Comparison of ENCODE assay signal across 8 cellular contexts in the genomic region with DNA sequence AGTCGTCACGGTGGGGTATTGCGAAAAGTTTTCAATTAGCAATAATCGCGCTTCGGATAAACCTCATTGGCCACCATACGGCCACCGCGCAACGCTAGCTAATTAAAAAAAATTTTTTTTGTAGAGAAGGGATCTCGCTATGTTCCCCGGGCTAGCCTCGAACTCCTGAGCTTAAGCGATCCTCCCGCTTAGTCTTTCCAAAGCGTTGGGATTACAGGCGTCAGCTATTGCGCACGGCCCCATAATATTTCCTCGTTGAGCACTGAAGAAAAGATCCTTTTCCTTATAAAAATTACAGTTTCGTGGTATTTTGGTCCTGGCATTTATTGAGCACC. TPM values are rescaled to one million over a fixed set of nuclear protein-coding genes. Genes with fewer than 3 reads are reported as not detected.
A peak's percentile ranks its signal among the peaks of the same experiment; 100 is the strongest.
DNase-seq lines count a peak whose midpoint lies in the region; ATAC-seq, FAIRE-seq and TF ChIP-seq lines count a peak whose summit lies in the region.

No MANE protein-coding gene starts in this region.

- peaks cover 32% of the 10 kb centered on the region for H3K4me1 Mint-ChIP-seq in activated B cell treated with CpG ODN at 0.5 μM for 24 hours

- TF ChIP-seq EP300 in A549 (IDR thresholded peaks at IDR 0.05): no peak
- TF ChIP-seq EP300 in stomach (IDR thresholded peaks at IDR 0.05): no peak

- peak overlapping the region; percentile 65 for H3K4me2 ChIP-seq in A549

- TF ChIP-seq RAD21 in A549 (conservative IDR thresholded peaks at IDR 0.05 in 1 of 2, IDR thresholded peaks at IDR 0.05 in 1 of 2): no peak

- peak overlapping the region; percentile 89 for H3K27ac Mint-ChIP-seq in activated B cell treated with CpG ODN at 0.5 μM for 24 hours

- ATAC-seq in A549: peak in 1 of 2 experiments; percentile 7; a peak in 3 of 6 replicates
- ATAC-seq in activated B cell treated with CpG ODN at 0.5 μM for 24 hours (ENCODE audit: low read depth): no peak
- no peak for ATAC-seq in HG02678 (IDR thresholded peaks at IDR 0.05; ENCODE audit: unreplicated experiment)

- no peak for FAIRE-seq in A549 (lab: Jason Lieb, UNC)

- H3K36me3 Mint-ChIP-seq in activated B cell treated with CpG ODN at 0.5 μM for 24 hours (ENCODE audit: low read depth): peaks cover 20% of the 10 kb centered on the region

- TF ChIP-seq CTCF in A549 (IDR thresholded peaks at IDR 0.05) (no peak; the same call in 1 of the 3 replicates), GM12864 (IDR thresholded peaks at IDR 0.05; ENCODE audit: low read depth, low read length, missing control alignments) (no peak), activated B cell treated with CpG ODN at 0.5 μM for 24 hours (IDR thresholded peaks at IDR 0.05) (no peak), stomach (IDR thresholded peaks at IDR 0.05) (peak in 1 of 7 experiments; percentile 54)

- H3K4me3 ChIP-seq in A549 (peak overlapping the region; percentile 95), GM12864 (ENCODE audit: low read depth, low read length) (peak overlapping the region; percentile 59), iPS-15b (ENCODE audit: low read depth, low read length) (peak overlapping the region; percentile 75), stomach (peak overlapping the region; percentile 58 to 91 (median 75))

- CTCF ChIA-PET in A549 (lab: Yijun Ruan, JAX): interaction anchor here (0.7 to 6.2 kb wide), 11 partner anchors 10 to 74 kb away, joined by 3 to 93 read pairs (median 6); no protein-coding TSS in a partner anchor
- CTCF ChIA-PET in activated B cell treated with CpG ODN at 0.5 μM for 24 hours (lab: Charles Lee): interaction anchor here (1.4 to 2.9 kb wide), 4 partner anchors 11 to 74 kb away, joined by 4 to 18 read pairs (median 10); a partner anchor contains a TSS

- H3K9me3 Mint-ChIP-seq in activated B cell treated with CpG ODN at 0.5 μM for 24 hours: no peaks in the 10 kb centered on the region

- H3K9ac ChIP-seq in iPS-15b (ENCODE audit: low read depth, low read length): peak overlapping the region; percentile 97

- WGBS in A549 (ENCODE audit: missing lambda C conversion rate): 5% methylated on average over 21 of the region's 21 CpGs
- WGBS in stomach, 5 donors: 6 to 8% (median 8%) methylated on average over 21 of the region's 21 CpGs

- DNase-seq in A549 (ENCODE audit: low read depth in 1 of 2, low spot score in 1 of 2) (peak in 1 of 2 experiments; percentile 69), GM12864 (ENCODE audit: low read depth) (no peak), activated B cell treated with CpG ODN at 0.5 μM for 24 hours (no peak), stomach (no peak), GDM1 (lab: John Stamatoyannopoulos, UW) (no peak), T-helper 9 cell (no peak)

- H3K36me3 ChIP-seq in iPS-15b (ENCODE audit: control insufficient read depth, insufficient read depth, low read length) (peaks cover 2% of the 10 kb centered on the region), stomach (peaks cover 0 to 18% (median 13%) of the 10 kb centered on the region in 4 donors)

- H3K4me1 ChIP-seq in A549: peaks cover 9% of the 10 kb centered on the region
- peaks cover 5% of the 10 kb centered on the region for H3K4me1 ChIP-seq in iPS-15b (ENCODE audit: control insufficient read depth, insufficient read depth, low read length)
- H3K4me1 ChIP-seq in stomach: peaks cover 17 to 43% (median 35%) of the 10 kb centered on the region in 4 donors

- POLR2A ChIA-PET in A549 (lab: Yijun Ruan, JAX) (interaction anchor here (0.8 to 4.1 kb wide), 6 partner anchors 10 to 74 kb away, joined by 3 to 76 read pairs (median 6); a partner anchor contains a TSS), activated B cell treated with CpG ODN at 0.5 μM for 24 hours (lab: Charles Lee) (interaction anchor here (0.7 to 7.5 kb wide), 8 partner anchors 9 to 75 kb away, joined by 3 to 207 read pairs (median 4); a partner anchor contains a TSS)

- H3K27ac ChIP-seq in A549 (peak overlapping the region; percentile 96 to 97), stomach (peak overlapping the region; percentile 91 to 99 (median 97))

- intact Hi-C loops in activated B cell treated with CpG ODN at 0.5 μM for 24 hours (cut with micrococcal nuclease) (loop anchor here (1.0 to 10.0 kb wide), 11 partner anchors 19 to 1828 kb away; a partner anchor contains a TSS), stomach (cut with DNase I; ENCODE audit: low total_unique reads) (no loop called here)

- H3K9me3 ChIP-seq in A549 (no peaks in the 10 kb centered on the region), iPS-15b (ENCODE audit: control insufficient read depth, insufficient read depth, low read length) (no peaks in the 10 kb centered on the region), stomach (no peaks in the 10 kb centered on the region)

- H3K27me3 ChIP-seq in iPS-15b (ENCODE audit: control insufficient read depth, insufficient read depth, low read length) (no peaks in the 10 kb centered on the region), stomach (no peaks in the 10 kb centered on the region)

- no peak for TF ChIP-seq POLR2A in A549 (IDR thresholded peaks at IDR 0.05; ENCODE audit: low read length)
- TF ChIP-seq POLR2A in stomach (IDR thresholded peaks at IDR 0.05): no peak

- H3K4me3 Mint-ChIP-seq in activated B cell treated with CpG ODN at 0.5 μM for 24 hours: peak overlapping the region; percentile 92

- H3K27me3 Mint-ChIP-seq in activated B cell treated with CpG ODN at 0.5 μM for 24 hours: no peaks in the 10 kb centered on the region

TF ChIP-seq in A549, 52 proteins besides CTCF, POLR2A, EP300 and RAD21:
- TF ChIP-seq HOXB5 (CRISPR knock-in tag; IDR thresholded peaks at IDR 0.05) (no peak), MAFK (IDR thresholded peaks at IDR 0.05; ENCODE audit: partially characterized antibody) (no peak), SMC3 (IDR thresholded peaks at IDR 0.05) (0 out of 3 replicates have a peak, but pooled peaks have one; percentile 0)
- TF ChIP-seq, protein P1, sequence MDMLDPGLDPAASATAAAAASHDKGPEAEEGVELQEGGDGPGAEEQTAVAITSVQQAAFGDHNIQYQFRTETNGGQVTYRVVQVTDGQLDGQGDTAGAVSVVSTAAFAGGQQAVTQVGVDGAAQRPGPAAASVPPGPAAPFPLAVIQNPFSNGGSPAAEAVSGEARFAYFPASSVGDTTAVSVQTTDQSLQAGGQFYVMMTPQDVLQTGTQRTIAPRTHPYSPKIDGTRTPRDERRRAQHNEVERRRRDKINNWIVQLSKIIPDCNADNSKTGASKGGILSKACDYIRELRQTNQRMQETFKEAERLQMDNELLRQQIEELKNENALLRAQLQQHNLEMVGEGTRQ (IDR thresholded peaks at IDR 0.05): no peak

RNA-seq across cellular contexts. Expression of a gene that starts 0.8 kb away (rescaled TPM):
- polyA plus RNA-seq in A549 (2011; rRNA removed): 24.7 and 30.0 TPM in 2 replicates
- polyA plus RNA-seq in A549 (2012; cell fraction: cytosol; rRNA removed): 43.3 and 54.6 TPM in 2 replicates
- 96.2 and 106 TPM in 2 replicates for polyA plus RNA-seq in A549 (2012; cell fraction: nucleus; rRNA removed)
- 33.5 to 42.0 TPM (median 37.6 TPM) in 3 replicates for polyA plus RNA-seq in A549 (2017; fragmentation: RNase III; extraction: RNeasy Plus Mini Kit Qiagen cat#74134 plus additional on column Dnase treatment)
- polyA minus RNA-seq in A549 (2011; rRNA and poly(A)+ RNA removed): 42.7 and 43.5 TPM in 2 replicates
- total RNA-seq in activated B cell treated with CpG ODN at 0.5 μM for 24 hours: 55.0 and 55.9 TPM in 2 replicates
- 10 to 100 TPM; 47.5 to 92.1 (median 53.4) TPM for total RNA-seq in stomach
- 10 to 100 TPM; 56.2 to 60.3 (median 57.3) TPM for polyA plus RNA-seq in stomach

RNA-seq across cellular contexts. Expression of a gene that starts 4.9 kb away (rescaled TPM):
- polyA plus RNA-seq in A549 (2011; rRNA removed) (2.3 and 2.7 TPM in 2 replicates), A549 (2017; fragmentation: RNase III; extraction: RNeasy Plus Mini Kit Qiagen cat#74134 plus additional on column Dnase treatment) (1.1 to 1.9 TPM (median 1.8 TPM) in 3 replicates), stomach (1 to 10 TPM; 3.1 to 7.8 (median 4.2) TPM)
- 0.52 and 0.53 TPM in 2 replicates for polyA plus RNA-seq in A549 (2012; cell fraction: cytosol; rRNA removed)
- polyA plus RNA-seq in A549 (2012; cell fraction: nucleus; rRNA removed): 3.0 and 4.8 TPM in 2 replicates
- polyA minus RNA-seq in A549 (2011; rRNA and poly(A)+ RNA removed): 2.1 and 3.3 TPM in 2 replicates
- total RNA-seq in activated B cell treated with CpG ODN at 0.5 μM for 24 hours (8.9 and 14.4 TPM in 2 replicates), stomach (10 to 100 TPM in 2 of 5 donors, 1 to 10 TPM in 1, not detected in 2; 2.3 to 35.3 (median 15.2) TPM)

RNA-seq across cellular contexts. Expression of a gene that starts 18.7 kb away (rescaled TPM):
- 332 and 343 TPM in 2 replicates for polyA plus RNA-seq in A549 (2011; rRNA removed)
- 543 and 608 TPM in 2 replicates for polyA plus RNA-seq in A549 (2012; cell fraction: cytosol; rRNA removed)
- polyA plus RNA-seq in A549 (2012; cell fraction: nucleus; rRNA removed): 269 and 330 TPM in 2 replicates
- polyA plus RNA-seq in A549 (2017; fragmentation: RNase III; extraction: RNeasy Plus Mini Kit Qiagen cat#74134 plus additional on column Dnase treatment): 341 to 372 TPM (median 353 TPM) in 3 replicates
- polyA minus RNA-seq in A549 (2011; rRNA and poly(A)+ RNA removed): 32.8 and 39.3 TPM in 2 replicates
- 156 and 183 TPM in 2 replicates for total RNA-seq in activated B cell treated with CpG ODN at 0.5 μM for 24 hours
- 100 to 1,000 TPM; 370 to 935 (median 470) TPM for total RNA-seq in stomach
- 100 to 1,000 TPM; 543 to 718 (median 600) TPM for polyA plus RNA-seq in stomach

RNA-seq across cellular contexts. Expression of a gene that starts 48.8 kb away (rescaled TPM):
- polyA plus RNA-seq in A549 (2011; rRNA removed): 0.04 TPM in 1 of 2 replicates, not detected in the other
- polyA plus RNA-seq in A549 (2012; cell fraction: cytosol; rRNA removed): 0.03 and 0.05 TPM in 2 replicates
- polyA plus RNA-seq in A549 (2012; cell fraction: nucleus; rRNA removed): 0.50 and 0.70 TPM in 2 replicates
- 0.08 to 0.10 TPM (median 0.09 TPM) in 3 replicates for polyA plus RNA-seq in A549 (2017; fragmentation: RNase III; extraction: RNeasy Plus Mini Kit Qiagen cat#74134 plus additional on column Dnase treatment)
- not detected in 2 replicates for polyA minus RNA-seq in A549 (2011; rRNA and poly(A)+ RNA removed)
- 2.8 and 4.8 TPM in 2 replicates for total RNA-seq in activated B cell treated with CpG ODN at 0.5 μM for 24 hours
- total RNA-seq in stomach: 10 to 100 TPM in 3 of 5 donors, 1 to 10 TPM in 2; 3.3 to 78.2 (median 19.2) TPM
- polyA plus RNA-seq in stomach: 1 to 10 TPM; 1.1 to 2.8 (median 2.1) TPM
